ENCODE assay signal across 10 cellular contexts in genomic region chr17:10063730-10064221, GRCh38.
A peak's percentile ranks its signal among the peaks of the same experiment; 100 is the strongest.
DNase-seq lines count a peak whose midpoint lies in the region; ATAC-seq lines count a peak whose summit lies in the region.
"Had no signal": no experiment of that assay in that cellular context is flagged by ENCODE, and none has a peak within 500 bp of the region (broad histone marks: within the 10 kb centered on the region; RNA-seq: fewer than 3 reads in every experiment).

No MANE protein-coding gene starts in this region.

- no peaks in the 10 kb centered on the region for H3K27me3 Mint-ChIP-seq in stimulated activated memory B cell treated with anti-CD40 and anti-IgM and Interleukin-4, amounts not matched to agents 10 μg/mL and 1 μg/mL and 100 μg/mL, for 72 hours

- H3K4me1 Mint-ChIP-seq in stimulated activated memory B cell treated with anti-CD40 and anti-IgM and Interleukin-4, amounts not matched to agents 10 μg/mL and 1 μg/mL and 100 μg/mL, for 72 hours, result peaks cover 37% of the 10 kb centered on the region

- no peak overlapping the region for H3K4me3 ChIP-seq in H7 (ENCODE audit: insufficient read depth, low read depth, low read length)
- H3K4me3 ChIP-seq: prostate gland had no signal

- H3K36me3 Mint-ChIP-seq in stimulated activated memory B cell treated with anti-CD40 and anti-IgM and Interleukin-4, amounts not matched to agents 10 μg/mL and 1 μg/mL and 100 μg/mL, for 72 hours, result no peaks in the 10 kb centered on the region

- ATAC-seq in left lobe of liver (peak; percentile 28), GM18868 (IDR thresholded peaks at IDR 0.05; ENCODE audit: unreplicated experiment) (no peak)
- ATAC-seq in stimulated activated memory B cell treated with anti-CD40 and anti-IgM and Interleukin-4, amounts not matched to agents 10 μg/mL and 1 μg/mL and 100 μg/mL, for 72 hours, result peak; percentile 72

- H3K27me3 ChIP-seq in H7 (ENCODE audit: control insufficient read depth, insufficient read depth, low read length), result no peaks in the 10 kb centered on the region

- H3K27ac Mint-ChIP-seq in stimulated activated memory B cell treated with anti-CD40 and anti-IgM and Interleukin-4, amounts not matched to agents 10 μg/mL and 1 μg/mL and 100 μg/mL, for 72 hours, result peak overlapping the region; percentile 17

- peak overlapping the region; percentile 32 for H3K4me3 Mint-ChIP-seq in stimulated activated memory B cell treated with anti-CD40 and anti-IgM and Interleukin-4, amounts not matched to agents 10 μg/mL and 1 μg/mL and 100 μg/mL, for 72 hours

- no peaks in the 10 kb centered on the region for H3K36me3 ChIP-seq in H7 (replicated peaks; ENCODE audit: control insufficient read depth, insufficient read depth, low read length)
- H3K36me3 ChIP-seq: prostate gland had no signal

- peaks cover 10% of the 10 kb centered on the region for H3K9me3 Mint-ChIP-seq in stimulated activated memory B cell treated with anti-CD40 and anti-IgM and Interleukin-4, amounts not matched to agents 10 μg/mL and 1 μg/mL and 100 μg/mL, for 72 hours

- DNase-seq in H7 (peak; percentile 6), UCSD-AML1 (lab: John Stamatoyannopoulos, UW; ENCODE audit: unreplicated experiment) (peak; percentile 68), left lobe of liver (ENCODE audit: low spot score) (peak; percentile 49), NCI-H187 treated with DMSO at 0.1 percent for 48 hours (lab: John Stamatoyannopoulos, UW) (no peak), D341Med (ENCODE audit: low spot score) (no peak), NCI-H146 treated with DMSO at 0.1 percent for 48 hours (lab: John Stamatoyannopoulos, UW; ENCODE audit: unreplicated experiment) (no peak)
- DNase-seq: NCI-H510A treated with DMSO at 0.1 percent for 48 hours had no signal

Comparison
In these comparisons a context has a peak if more than half of its experiments do, and no peak if none do; other contexts are left out.
1. DNase-seq: peak in H7 (single experiment), UCSD-AML1 (single experiment) and left lobe of liver (single experiment); none in NCI-H187 treated with DMSO at 0.1 percent for 48 hours (single experiment), D341Med (single experiment) and NCI-H146 treated with DMSO at 0.1 percent for 48 hours (single experiment).